In genomic region chr4:139665079-139665689, GRCh38 we compare ENCODE assay signal across 8 cellular contexts. TPM values are rescaled to one million over a fixed set of nuclear protein-coding genes. Genes with fewer than 3 reads are reported as not detected.
DNase-seq lines count a peak whose midpoint lies in the region; ATAC-seq, FAIRE-seq and TF ChIP-seq lines count a peak whose summit lies in the region.

No MANE protein-coding gene starts in this region.

- H3K36me3 Mint-ChIP-seq in naive B cell: no peaks in the 10 kb centered on the region

- peak overlapping the region; percentile 8 to 83 (median 74) for H3K27ac Mint-ChIP-seq in naive B cell

- no peak for FAIRE-seq in bronchial epithelial cell (lab: Jason Lieb, UNC)

- CTCF ChIA-PET in BJ (lab: Yijun Ruan, JAX): interaction anchor here (1.5 to 3.6 kb wide), 3 partner anchors 8 to 63 kb away, joined by 3 to 19 read pairs (median 17); no protein-coding TSS in a partner anchor

- TF ChIP-seq CTCF in BJ (IDR thresholded peaks at IDR 0.05; ENCODE audit: insufficient read depth, low read depth, low read length) (no peak), bronchial epithelial cell (IDR thresholded peaks at IDR 0.05; ENCODE audit: insufficient read depth, low read length, severe bottlenecking) (no peak)

- H3K4me1 Mint-ChIP-seq in naive B cell: peaks cover 24 to 27% (median 25%) of the 10 kb centered on the region in 3 donors

- ATAC-seq in HG03175 (IDR thresholded peaks at IDR 0.05; ENCODE audit: unreplicated experiment) (peak; percentile 0), naive B cell (ENCODE audit: low read depth in 2 of 2) (peak in 1 of 2 donors; percentile 3), HG02610 (IDR thresholded peaks at IDR 0.05; ENCODE audit: unreplicated experiment) (no peak), GM21528 (IDR thresholded peaks at IDR 0.05; ENCODE audit: low FRiP score, unreplicated experiment) (no peak)

- H3K9me3 Mint-ChIP-seq in naive B cell: no peaks in the 10 kb centered on the region

- peak overlapping the region; percentile 89 to 98 (median 94) for H3K4me3 Mint-ChIP-seq in naive B cell

- peak overlapping the region; percentile 44 for H3K4me3 ChIP-seq in BJ (ENCODE audit: low read depth, low read length)
- peak overlapping the region; percentile 46 for H3K4me3 ChIP-seq in bronchial epithelial cell (ENCODE audit: low read depth, low read length)

- DNase-seq in BJ (ENCODE audit: low read depth) (no peak), bronchial epithelial cell (ENCODE audit: low read depth) (no peak), naive B cell (no peak), SIG-M5 (lab: John Stamatoyannopoulos, UW) (no peak)
- no peak for DNase-seq in stimulated activated naive CD4-positive, alpha-beta T cell treated with Interleukin-2 at 50 U/mL for 16 hours (lab: John Stamatoyannopoulos, UW)

- H3K36me3 ChIP-seq in BJ (ENCODE audit: control insufficient read depth, insufficient read depth, low read length) (no peaks in the 10 kb centered on the region), bronchial epithelial cell (ENCODE audit: control insufficient read depth, insufficient read depth, low read length) (no peaks in the 10 kb centered on the region)

- H3K27me3 Mint-ChIP-seq in naive B cell: no peaks in the 10 kb centered on the region

- POLR2A ChIA-PET in BJ (lab: Charles Lee): no interaction called here

- H3K27me3 ChIP-seq in BJ (ENCODE audit: control insufficient read depth, insufficient read depth, low read length) (no peaks in the 10 kb centered on the region), bronchial epithelial cell (ENCODE audit: control insufficient read depth, insufficient read depth, low read length) (no peaks in the 10 kb centered on the region)

RNA-seq across cellular contexts. Expression of gene MGST2, which starts 0.4 kb away (rescaled TPM):
- 10.0 and 17.5 TPM in 2 replicates for polyA plus RNA-seq in BJ (2011; rRNA removed)
- 2.7 and 3.8 TPM in 2 replicates for polyA minus RNA-seq in BJ (2011; rRNA and poly(A)+ RNA removed)
- 28.7 and 30.5 TPM in 2 replicates for total RNA-seq in bronchial epithelial cell
- polyA plus RNA-seq in naive B cell (ENCODE audit: low read depth in 6 of 6): 1 to 10 TPM; 1.0 to 7.9 (median 2.9) TPM
